ENCODE assay signal across 23 cellular contexts in genomic region chr1:218624051-218624450, GRCh38.
DNase-seq lines count a peak whose midpoint lies in the region; ATAC-seq and TF ChIP-seq lines count a peak whose summit lies in the region.
"Had no signal": no experiment of that assay in that cellular context is flagged by ENCODE, and none has a peak within 500 bp of the region (broad histone marks: within the 10 kb centered on the region; RNA-seq: fewer than 3 reads in every experiment).

No MANE protein-coding gene starts in this region.

- intact Hi-C loops in left cardiac atrium (cut with DNase I) = no loop called here

- TF ChIP-seq CTCF in VCaP (conservative IDR thresholded peaks at IDR 0.05) (no peak), epithelial cell of esophagus (IDR thresholded peaks at IDR 0.05; ENCODE audit: insufficient read depth, low read depth, low read length, missing control alignments) (no peak), foreskin fibroblast (IDR thresholded peaks at IDR 0.05; ENCODE audit: low read depth, low read length) (no peak)

- ATAC-seq in left cardiac atrium = no peak
- ATAC-seq: PC-3 had no signal

- peak; percentile 26 for DNase-seq in EL
- peak; percentile 65 for DNase-seq in epithelial cell of esophagus (ENCODE audit: low read depth)
- DNase-seq in foreskin fibroblast = peak; percentile 20 to 57
- DNase-seq in left cardiac atrium = no peak
- DNase-seq in NCI-H82 treated with DMSO at 0.1 percent for 48 hours (lab: John Stamatoyannopoulos, UW; ENCODE audit: unreplicated experiment) = no peak
- DNase-seq in DMS 273 (lab: John Stamatoyannopoulos, UW; ENCODE audit: unreplicated experiment) = no peak
- no peak for DNase-seq in NCI-H2227 (lab: John Stamatoyannopoulos, UW; ENCODE audit: unreplicated experiment)
- DNase-seq: Calu3, DMS153, DND-41, GM23248, H7, KBM-7, NCI-H1048, NCI-H1417, NCI-H1694, NCI-H2029 treated with DMSO at 0.1 percent for 48 hours, NCI-H226, NCI-H510A treated with DMSO at 0.1 percent for 48 hours, NCI-H748 treated with DMSO at 0.1 percent for 48 hours, PC-3, Right ventricle myocardium superior had no signal

- H3K4me3 ChIP-seq in epithelial cell of esophagus (ENCODE audit: low read length) (no peak overlapping the region), foreskin fibroblast (ENCODE audit: low read depth in 1 of 2, low read length in 2 of 2) (no peak overlapping the region)
- H3K4me3 ChIP-seq: GM23248 had no signal

- peak overlapping the region; percentile 20; the same call in 1 of the 2 replicates for H3K27ac ChIP-seq in VCaP
- H3K27ac ChIP-seq: GM23248 had no signal

Comparison
In these comparisons a context has a peak if more than half of its experiments do, and no peak if none do; other contexts are left out.
1. DNase-seq: peak in EL (single experiment), epithelial cell of esophagus (single experiment) and foreskin fibroblast (2 of 2); none in left cardiac atrium (single experiment), NCI-H82 treated with DMSO at 0.1 percent for 48 hours (single experiment), DMS 273 (single experiment) and NCI-H2227 (single experiment).